ENCODE assay signal across 12 cellular contexts in genomic region chr1:55813619-55814018, GRCh38.
DNase-seq lines count a peak whose midpoint lies in the region; ATAC-seq and TF ChIP-seq lines count a peak whose summit lies in the region.
"Had no signal": no experiment of that assay in that cellular context is flagged by ENCODE, and none has a peak within 500 bp of the region (broad histone marks: within the 10 kb centered on the region; RNA-seq: fewer than 3 reads in every experiment).

No MANE protein-coding gene starts in this region.

- H3K4me1 Mint-ChIP-seq in WTC11: no peaks in the 10 kb centered on the region; the same call in 1 of the 2 replicates
- H3K4me1 Mint-ChIP-seq in natural killer cell: no peaks in the 10 kb centered on the region

- H3K4me3 ChIP-seq in smooth muscle cell: no peak overlapping the region
- H3K4me3 ChIP-seq: mucosa of descending colon had no signal

- H2AFZ ChIP-seq in smooth muscle cell (ENCODE audit: low read depth): no peak overlapping the region

- H3K79me2 ChIP-seq in smooth muscle cell (ENCODE audit: low read depth): no peaks in the 10 kb centered on the region

- no peak overlapping the region for H3K4me2 ChIP-seq in smooth muscle cell

- H3K27ac Mint-ChIP-seq in WTC11 (no peak overlapping the region), natural killer cell (no peak overlapping the region)

- no peak overlapping the region for H3K9ac ChIP-seq in smooth muscle cell (ENCODE audit: low read depth)

- no peaks in the 10 kb centered on the region for H3K36me3 ChIP-seq in smooth muscle cell (ENCODE audit: low read depth)

- WGBS in smooth muscle cell (ENCODE audit: low lambda C conversion rate): 17% methylated on average over 3 of the region's 3 CpGs

- DNase-seq in G401 (ENCODE audit: low spot score): peak; percentile 30
- DNase-seq in WTC11 (ENCODE audit: low spot score): no peak
- peak; percentile 65 for DNase-seq in left ventricle myocardium superior
- no peak for DNase-seq in smooth muscle cell (lab: John Stamatoyannopoulos, UW; ENCODE audit: unreplicated experiment)
- DNase-seq in NCI-H1092 treated with DMSO at 0.1 percent for 48 hours (lab: John Stamatoyannopoulos, UW): no peak
- no peak for DNase-seq in natural killer cell
- DNase-seq: NCI-H1436 treated with DMSO at 0.1 percent for 48 hours, T-helper 9 cell had no signal

- H3K27ac ChIP-seq in smooth muscle cell (ENCODE audit: low read depth): peak overlapping the region; percentile 24

- in situ Hi-C loops in G401 (cut with HindIII; ENCODE audit: low sequenced_read_pairs): no loop called here

- ATAC-seq in WTC11: no peak
- ATAC-seq in left ventricle myocardium superior: peak; percentile 85
- no peak for ATAC-seq in HG02623 (IDR thresholded peaks at IDR 0.05; ENCODE audit: unreplicated experiment)
- ATAC-seq in HG02973 (IDR thresholded peaks at IDR 0.05; ENCODE audit: unreplicated experiment): no peak
- no peak for ATAC-seq in natural killer cell
- ATAC-seq: mucosa of descending colon had no signal

- intact Hi-C loops in left ventricle myocardium superior (cut with micrococcal nuclease) (no loop called here), natural killer cell (cut with micrococcal nuclease) (no loop called here)

- no peak overlapping the region for H3K4me3 Mint-ChIP-seq in WTC11
- H3K4me3 Mint-ChIP-seq in natural killer cell: no peak overlapping the region
- H3K4me3 Mint-ChIP-seq: brain had no signal

- no peaks in the 10 kb centered on the region for H3F3A ChIP-seq in smooth muscle cell (ENCODE audit: low read depth)

- POLR2A ChIA-PET in WTC11 (lab: Charles Lee): no interaction called here

- CTCF ChIA-PET in WTC11 (lab: Charles Lee): no interaction called here

- peaks cover 5% of the 10 kb centered on the region for H3K9me3 Mint-ChIP-seq in WTC11
- peaks cover 0 to 2% of the 10 kb centered on the region in 2 donors for H3K9me3 Mint-ChIP-seq in natural killer cell

- no peaks in the 10 kb centered on the region for H3K4me1 ChIP-seq in smooth muscle cell (ENCODE audit: low read depth)

- no peaks in the 10 kb centered on the region for H3K9me3 ChIP-seq in smooth muscle cell (replicated peaks; ENCODE audit: low read depth)
- H3K9me3 ChIP-seq: mucosa of descending colon had no signal

- no peaks in the 10 kb centered on the region for H4K20me1 ChIP-seq in smooth muscle cell (ENCODE audit: low read depth)

- TF ChIP-seq CTCF in WTC11 (IDR thresholded peaks at IDR 0.05): no peak
- no peak for TF ChIP-seq CTCF in smooth muscle cell (IDR thresholded peaks at IDR 0.05; ENCODE audit: borderline replicate concordance, insufficient read depth, poor library complexity, severe bottlenecking)
- no peak for TF ChIP-seq CTCF in natural killer cell (IDR thresholded peaks at IDR 0.05)

- H3K36me3 Mint-ChIP-seq in WTC11: no peaks in the 10 kb centered on the region
- no peaks in the 10 kb centered on the region for H3K36me3 Mint-ChIP-seq in natural killer cell
- H3K36me3 Mint-ChIP-seq: brain had no signal

- H3K27me3 Mint-ChIP-seq in WTC11 (ENCODE audit: low read depth) (no peaks in the 10 kb centered on the region), natural killer cell (ENCODE audit: low read depth in 2 of 2) (peaks cover 0 to 9% of the 10 kb centered on the region in 2 donors)
- H3K27me3 Mint-ChIP-seq: brain had no signal

- no peaks in the 10 kb centered on the region for H3K27me3 ChIP-seq in smooth muscle cell (ENCODE audit: low read depth)

TF ChIP-seq in WTC11, 78 proteins besides CTCF, POLR2A, EP300 and RAD21:
- TF ChIP-seq TEAD4 (CRISPR knock-in tag; IDR thresholded peaks at IDR 0.05) (no peak), GABPB1 (CRISPR knock-in tag; IDR thresholded peaks at IDR 0.05) (peak; percentile 98), ARID4B (CRISPR knock-in tag; IDR thresholded peaks at IDR 0.05; ENCODE audit: borderline replicate concordance) (no peak), ELF4 (CRISPR knock-in tag; IDR thresholded peaks at IDR 0.05; ENCODE audit: low read depth) (no peak), JUN (CRISPR knock-in tag; IDR thresholded peaks at IDR 0.05) (no peak), ZBTB21 (CRISPR knock-in tag; IDR thresholded peaks at IDR 0.05; ENCODE audit: borderline replicate concordance) (no peak), ZSCAN18 (CRISPR knock-in tag; IDR thresholded peaks at IDR 0.05) (no peak), ZNF532 (CRISPR knock-in tag; IDR thresholded peaks at IDR 0.05; ENCODE audit: borderline replicate concordance) (no peak)

Comparison
In these comparisons a context has a peak if more than half of its experiments do, and no peak if none do; other contexts are left out.
1. DNase-seq: peak in G401 (single experiment) and left ventricle myocardium superior (single experiment); none in WTC11 (single experiment), smooth muscle cell (single experiment), NCI-H1092 treated with DMSO at 0.1 percent for 48 hours (single experiment) and natural killer cell (single experiment).